Comparison of ENCODE assay signal across 8 cellular contexts in genomic region chr20:33489495-33490022, GRCh38. TPM values are rescaled to one million over a fixed set of nuclear protein-coding genes. Genes with fewer than 3 reads are reported as not detected.
A peak's percentile ranks its signal among the peaks of the same experiment; 100 is the strongest.
DNase-seq lines count a peak whose midpoint lies in the region; ATAC-seq and TF ChIP-seq lines count a peak whose summit lies in the region.

No MANE protein-coding gene starts in this region.

- H3K36me3 Mint-ChIP-seq in CD14-positive monocyte = peaks cover 3 to 9% of the 10 kb centered on the region in 2 donors

- no peaks in the 10 kb centered on the region for H3K9me3 ChIP-seq in liver (ENCODE audit: control insufficient read depth in 4 of 4, low read length in 3 of 4)

- H3K9me3 Mint-ChIP-seq in CD14-positive monocyte = no peaks in the 10 kb centered on the region

- intact Hi-C loops in CD14-positive monocyte (cut with micrococcal nuclease) = loop anchor here (2.0 to 10.0 kb wide), 4 partner anchors 47 to 503 kb away; partner anchors contain the start of genes ACTL10 (in 2 of the 2), C20orf144 (in 2 of the 2), RALY (in 2 of the 2) and SNTA1 (in 2 of the 2)

- peaks cover 0 to 2% (median 0%) of the 10 kb centered on the region in 3 donors for H3K27me3 Mint-ChIP-seq in CD14-positive monocyte (ENCODE audit: low read depth in 3 of 3)

- no peaks in the 10 kb centered on the region for H3K36me3 ChIP-seq in liver (ENCODE audit: control insufficient read depth in 4 of 4, insufficient read depth in 3 of 4, low read depth in 1 of 4, low read length in 3 of 4)

- WGBS in liver = 2% methylated on average over 36 of the region's 36 CpGs

- peaks cover 2 to 11% (median 9%) of the 10 kb centered on the region in 4 donors for H3K4me1 ChIP-seq in liver (ENCODE audit: control insufficient read depth in 4 of 4, insufficient read depth in 4 of 4, low read length in 3 of 4)

- H3K4me3 Mint-ChIP-seq in CD14-positive monocyte = peak overlapping the region; percentile 78 to 81

- peaks cover 18% of the 10 kb centered on the region for H3K4me1 Mint-ChIP-seq in CD14-positive monocyte

- H3K9ac ChIP-seq in liver (ENCODE audit: low read depth in 1 of 2, low read length in 2 of 2) = peak overlapping the region; percentile 86 to 93

- ATAC-seq in GM19395 (IDR thresholded peaks at IDR 0.05; ENCODE audit: unreplicated experiment) (peak; percentile 93), HG03558 (IDR thresholded peaks at IDR 0.05; ENCODE audit: extremely low read depth, unreplicated experiment) (peak; percentile 82)

- TF ChIP-seq RAD21 in liver (IDR thresholded peaks at IDR 0.05) = peak; percentile 39 to 54

- H3K27ac Mint-ChIP-seq in CD14-positive monocyte = peak overlapping the region; percentile 91 to 97 (median 94)

- no peaks in the 10 kb centered on the region for H3K27me3 ChIP-seq in liver (ENCODE audit: control insufficient read depth in 4 of 4, insufficient read depth in 4 of 4, low read length in 3 of 4)

- H3K4me3 ChIP-seq in liver (ENCODE audit: low read depth in 1 of 3, low read length in 3 of 3) = peak overlapping the region; percentile 54 to 98 (median 55)

- DNase-seq in CD14-positive monocyte (ENCODE audit: low spot score) = peak; percentile 99
- DNase-seq in NCI-H748 (lab: John Stamatoyannopoulos, UW; ENCODE audit: unreplicated experiment) = peak; percentile 99
- DNase-seq in activated CD4-positive, alpha-beta T cell treated with anti-CD3 and anti-CD28 coated beads, Interleukin-2, amount 50 U/mL, for 4 hours = peak; percentile 99
- peak; percentile 92 to 98 for DNase-seq in dermis microvascular lymphatic vessel endothelial cell (ENCODE audit: low read depth in 2 of 2)
- peak; percentile 99 for DNase-seq in stimulated activated CD4-positive, alpha-beta T cell treated with anti-CD3 and anti-CD28 coated beads, Interleukin-4, amount 100 ng/mL, for 1 hour

- peak overlapping the region; percentile 96 to 98 for H3K27ac ChIP-seq in liver (ENCODE audit: low read depth in 1 of 2, low read length in 2 of 2)

- TF ChIP-seq CTCF in CD14-positive monocyte (IDR thresholded peaks at IDR 0.05) (no peak), liver (IDR thresholded peaks at IDR 0.05; ENCODE audit: low read depth, low read length, missing input control) (no peak)

TF ChIP-seq in liver, 16 proteins besides CTCF, POLR2A, EP300 and RAD21:
- TF ChIP-seq ZBTB33 (IDR thresholded peaks at IDR 0.05) (peak; percentile 54), ATF3 (IDR thresholded peaks at IDR 0.05) (peak; percentile 49), SP1 (IDR thresholded peaks at IDR 0.05) (peak; percentile 80), REST (IDR thresholded peaks at IDR 0.05) (peak; percentile 93), MAX (IDR thresholded peaks at IDR 0.05) (no peak), JUND (IDR thresholded peaks at IDR 0.05) (peak in 1 of 2 donors; percentile 37), FOXA1 (IDR thresholded peaks at IDR 0.05) (no peak), FOXA2 (IDR thresholded peaks at IDR 0.05) (no peak), HNF4G (IDR thresholded peaks at IDR 0.05) (no peak), NR2F2 (IDR thresholded peaks at IDR 0.05) (no peak), YY1 (IDR thresholded peaks at IDR 0.05) (peak; percentile 66), HNF4A (conservative IDR thresholded peaks at IDR 0.05) (no peak), EGR1 (IDR thresholded peaks at IDR 0.05; ENCODE audit: low read depth in 2 of 2) (no peak), RXRA (IDR thresholded peaks at IDR 0.05) (peak; percentile 33 to 51), TAF1 (conservative IDR thresholded peaks at IDR 0.05) (no peak), GABPA (IDR thresholded peaks at IDR 0.05 in 1 of 2, conservative IDR thresholded peaks at IDR 0.05 in 1 of 2) (peak; percentile 14 to 76)
TF ChIP-seq in liver: peak in this region for 8.

RNA-seq across cellular contexts. Expression of gene CBFA2T2, which starts 0.3 kb away (rescaled TPM):
- polyA plus RNA-seq in CD14-positive monocyte (1 to 10 TPM; 1.7 to 4.9 TPM), liver (1 to 10 TPM; 2.0 to 5.2 TPM)
- total RNA-seq in dermis microvascular lymphatic vessel endothelial cell (2.6 and 5.1 TPM in 2 replicates), liver (1 to 10 TPM; 5.4 to 5.5 TPM)

RNA-seq across cellular contexts. Expression of gene SNTA1, which starts 46.0 kb away (rescaled TPM):
- under 1 TPM; 0.56 to 0.93 TPM for polyA plus RNA-seq in CD14-positive monocyte
- 6.2 and 7.5 TPM in 2 replicates for total RNA-seq in dermis microvascular lymphatic vessel endothelial cell
- total RNA-seq in liver = 1 to 10 TPM; 3.8 to 9.6 TPM
- polyA plus RNA-seq in liver = 1 to 10 TPM; 6.9 TPM

Comparison
In these comparisons a context has a peak if more than half of its experiments do, and no peak if none do; other contexts are left out.
1. Peak in every context shown above with its lines: DNase-seq, ATAC-seq, H3K4me3 ChIP-seq and H3K27ac ChIP-seq.